7 cellular contexts compared by ENCODE assay signal in genomic region chr7:142941541-142941940, GRCh38. TPM values are rescaled to one million over a fixed set of nuclear protein-coding genes. Genes with fewer than 3 reads are reported as not detected.
"Had no signal": no experiment of that assay in that cellular context is flagged by ENCODE, and none has a peak within 500 bp of the region (broad histone marks: within the 10 kb centered on the region; RNA-seq: fewer than 3 reads in every experiment).

No MANE protein-coding gene starts in this region.

- H3K4me3 ChIP-seq: GM23338, K562 had no signal

- DNase-seq: H9, HCEC 1CT, IMR-90 had no signal

- ATAC-seq: GM23338, K562 had no signal

RNA-seq across cellular contexts. Expression of gene LLCFC1, which starts 2.3 kb away (rescaled TPM):
- total RNA-seq: GM23338, H1, H9, HT-29, IMR-90, K562 had no signal
- polyA plus RNA-seq: GM23338, H1, IMR-90, K562 had no signal

RNA-seq across cellular contexts. Expression of gene TRPV5, which starts 8.0 kb away (rescaled TPM):
- total RNA-seq: GM23338, H1, H9, HT-29, IMR-90, K562 had no signal
- polyA plus RNA-seq: GM23338, IMR-90, K562 had no signal

RNA-seq across cellular contexts. Expression of gene KEL, which starts 20.6 kb away (rescaled TPM):
- total RNA-seq: IMR-90 had no signal

RNA-seq across cellular contexts. Expression of gene TRPV6, which starts 56.0 kb away (rescaled TPM):
- total RNA-seq: IMR-90 had no signal
